Comparison of ENCODE assay signal across 8 cellular contexts in genomic region chr12:101939856-101940265, GRCh38.
DNase-seq lines count a peak whose midpoint lies in the region; ATAC-seq, FAIRE-seq and TF ChIP-seq lines count a peak whose summit lies in the region.

No MANE protein-coding gene starts in this region.

- H4K20me1 ChIP-seq in H1 (replicated peaks in 1 of 2; ENCODE audit: control insufficient read depth in 1 of 2, insufficient read depth in 2 of 2, low read length in 2 of 2) = no peaks in the 10 kb centered on the region

- no peaks in the 10 kb centered on the region for H3K9me3 Mint-ChIP-seq in mesothelial cell of epicardium

- H3K56ac ChIP-seq in H1 (replicated peaks; ENCODE audit: insufficient read length, low read depth, low read length) = no peak overlapping the region

- peak overlapping the region; percentile 86; the same call in 1 of the 2 replicates for H2AFZ ChIP-seq in H1 (ENCODE audit: low read length)

- H3K4me2 ChIP-seq in H1 (ENCODE audit: insufficient read depth in 1 of 2, low read depth in 2 of 2, low read length in 2 of 2) = no peak overlapping the region

- H4K8ac ChIP-seq in H1 (ENCODE audit: extremely low read depth, insufficient read depth, low read length) = no peak overlapping the region

- TF ChIP-seq RAD21 in H1 (IDR thresholded peaks at IDR 0.05 in 1 of 2, conservative IDR thresholded peaks at IDR 0.05 in 1 of 2; ENCODE audit: low read depth in 2 of 2, low read length in 2 of 2) = peak; percentile 94 to 95

- no peak overlapping the region for H3K4me3 Mint-ChIP-seq in mesothelial cell of epicardium

- no peaks in the 10 kb centered on the region for H3K4me1 ChIP-seq in H1 (replicated peaks in 1 of 4; ENCODE audit: control insufficient read depth in 3 of 4, insufficient read depth in 4 of 4, low read length in 3 of 4)

- H3K79me2 ChIP-seq in H1 (ENCODE audit: control insufficient read depth in 1 of 2, insufficient read depth in 2 of 2, low read length in 2 of 2) = no peaks in the 10 kb centered on the region

- H3K23ac ChIP-seq in H1 (ENCODE audit: insufficient read length) = no peak overlapping the region

- no peak for TF ChIP-seq POLR2A in H1 (IDR thresholded peaks at IDR 0.05; ENCODE audit: control extremely low read depth in 1 of 2, low read depth in 2 of 2, low read length in 2 of 2)

- H4K5ac ChIP-seq in H1 (ENCODE audit: insufficient read length, low read depth, low read length) = no peak overlapping the region

- H3K23me2 ChIP-seq in H1 (ENCODE audit: low read depth, low read length) = no peaks in the 10 kb centered on the region

- H3K14ac ChIP-seq in H1 (ENCODE audit: insufficient read length) = no peak overlapping the region

- FAIRE-seq in H1 (lab: Jason Lieb, UNC) = peak; percentile 55

- POLR2A ChIA-PET in H1 (lab: Charles Lee; ENCODE audit: partially characterized antibody) = no interaction called here

- H3K27ac ChIP-seq in H1 (ENCODE audit: low read depth, low read length) = no peak overlapping the region

- H3K9me3 ChIP-seq in H1 (ENCODE audit: insufficient read depth in 2 of 2, low read depth in 1 of 2, low read length in 1 of 2) = no peaks in the 10 kb centered on the region

- H3K4ac ChIP-seq in H1 (replicated peaks; ENCODE audit: insufficient read length, low read depth, low read length) = no peak overlapping the region

- no peak overlapping the region for H4K91ac ChIP-seq in H1 (replicated peaks; ENCODE audit: insufficient read length, low read length)

- H2BK15ac ChIP-seq in H1 (ENCODE audit: low read length) = no peak overlapping the region

- H2BK12ac ChIP-seq in H1 (ENCODE audit: low read depth, low read length) = no peak overlapping the region

- H3K36me3 ChIP-seq in H1 (ENCODE audit: control insufficient read depth in 2 of 4, insufficient read depth in 4 of 4, low read length in 3 of 4) = no peaks in the 10 kb centered on the region

- CTCF ChIA-PET in H1 (lab: Charles Lee; ENCODE audit: partially characterized antibody) = interaction anchor here (0.6 to 4.7 kb wide), 21 partner anchors 8 to 882 kb away, joined by 3 to 24 read pairs (median 4); no protein-coding TSS in a partner anchor

- no peak overlapping the region for H3K9ac ChIP-seq in H1 (replicated peaks in 1 of 4; ENCODE audit: extremely low read depth in 1 of 4, low read depth in 3 of 4, low read length in 3 of 4)

- no peaks in the 10 kb centered on the region for H3K79me1 ChIP-seq in H1 (ENCODE audit: low read depth, low read length)

- H2BK120ac ChIP-seq in H1 (replicated peaks; ENCODE audit: low read depth, low read length) = no peak overlapping the region

- H3K4me1 Mint-ChIP-seq in mesothelial cell of epicardium = peaks cover 33% of the 10 kb centered on the region

- ATAC-seq in HG02678 (IDR thresholded peaks at IDR 0.05; ENCODE audit: unreplicated experiment) (peak; percentile 29), GM18498 (IDR thresholded peaks at IDR 0.05; ENCODE audit: unreplicated experiment) (no peak)

- H3K36me3 Mint-ChIP-seq in mesothelial cell of epicardium = no peaks in the 10 kb centered on the region

- TF ChIP-seq CTCF in H1 (IDR thresholded peaks at IDR 0.05; ENCODE audit: control extremely low read depth in 1 of 3, insufficient read depth in 1 of 3, low read depth in 1 of 3, low read length in 3 of 3) (peak; percentile 36 to 79 (median 79)), mesothelial cell of epicardium (IDR thresholded peaks at IDR 0.05; ENCODE audit: unreplicated experiment) (peak; percentile 56)

- DNase-seq in DMS114 treated with DMSO at 0.1 percent for 48 hours (lab: John Stamatoyannopoulos, UW; ENCODE audit: unreplicated experiment) (peak; percentile 56), NCI-H510A (lab: John Stamatoyannopoulos, UW) (peak; percentile 29), H1 (ENCODE audit: low read depth in 1 of 2, low spot score in 2 of 2) (peak; percentile 41 to 55), mesothelial cell of epicardium (ENCODE audit: low spot score in 2 of 2, unreplicated experiment in 2 of 2) (peak in 1 of 2 experiments; percentile 59)
- DNase-seq in activated CD4-positive, alpha-beta T cell treated with anti-CD3 and anti-CD28 coated beads for 48 hours = peak; percentile 61
- DNase-seq in stimulated activated CD8-positive, alpha-beta memory T cell treated with anti-CD3 and anti-CD28 coated beads, Interleukin-7, amount 100 ng/mL, for 1 hour (ENCODE audit: low read depth in 2 of 2) = peak; percentile 16 to 17

- peaks cover 2% of the 10 kb centered on the region for H3K27me3 Mint-ChIP-seq in mesothelial cell of epicardium (ENCODE audit: low read depth)

- H2BK20ac ChIP-seq in H1 (ENCODE audit: low read length) = no peak overlapping the region

- H2AK5ac ChIP-seq in H1 (ENCODE audit: low read depth, low read length) = no peak overlapping the region

- no peak overlapping the region for H2BK5ac ChIP-seq in H1 (ENCODE audit: low read depth, low read length)

- H3K4me3 ChIP-seq in H1 (ENCODE audit: extremely low read depth in 1 of 4, insufficient read depth in 2 of 4, low read depth in 3 of 4, low read length in 4 of 4) = no peak overlapping the region

- H3K27ac Mint-ChIP-seq in mesothelial cell of epicardium = peak overlapping the region; percentile 84

- no peak for TF ChIP-seq EP300 in H1 (IDR thresholded peaks at IDR 0.05; ENCODE audit: borderline replicate concordance in 1 of 2, low read depth in 2 of 2, low read length in 2 of 2)

- no peaks in the 10 kb centered on the region; a peak in 1 of 7 replicates for H3K27me3 ChIP-seq in H1 (replicated peaks in 1 of 4; ENCODE audit: control insufficient read depth in 3 of 4, extremely low read depth in 1 of 4, insufficient read depth in 3 of 4, low read length in 3 of 4)

- 10% methylated on average over 3 of the region's 3 CpGs; no CpG with 5 or more reads in 1 of the 2 experiments for WGBS in H1 (ENCODE audit: extremely low coverage in 1 of 2, insufficient coverage in 1 of 2, insufficient read length in 1 of 2, insufficient replicate concordance in 2 of 2, low coverage in 1 of 2, low lambda C conversion rate in 2 of 2, missing lambda C conversion rate in 1 of 2), 2 experiments

- no peak overlapping the region for H3K18ac ChIP-seq in H1 (ENCODE audit: extremely low read depth, low read length)

TF ChIP-seq in H1, 55 proteins besides CTCF, POLR2A, EP300 and RAD21:
- TF ChIP-seq POU5F1 (IDR thresholded peaks at IDR 0.05; ENCODE audit: low read depth, low read length) (no peak), JUND (IDR thresholded peaks at IDR 0.05; ENCODE audit: low read length) (peak; percentile 53; the same call in 1 of the 2 replicates), FOSL1 (IDR thresholded peaks at IDR 0.05; ENCODE audit: insufficient read depth, low read depth, low read length) (no peak)
